Comparison of ENCODE assay signal across 8 cellular contexts in the genomic region with DNA sequence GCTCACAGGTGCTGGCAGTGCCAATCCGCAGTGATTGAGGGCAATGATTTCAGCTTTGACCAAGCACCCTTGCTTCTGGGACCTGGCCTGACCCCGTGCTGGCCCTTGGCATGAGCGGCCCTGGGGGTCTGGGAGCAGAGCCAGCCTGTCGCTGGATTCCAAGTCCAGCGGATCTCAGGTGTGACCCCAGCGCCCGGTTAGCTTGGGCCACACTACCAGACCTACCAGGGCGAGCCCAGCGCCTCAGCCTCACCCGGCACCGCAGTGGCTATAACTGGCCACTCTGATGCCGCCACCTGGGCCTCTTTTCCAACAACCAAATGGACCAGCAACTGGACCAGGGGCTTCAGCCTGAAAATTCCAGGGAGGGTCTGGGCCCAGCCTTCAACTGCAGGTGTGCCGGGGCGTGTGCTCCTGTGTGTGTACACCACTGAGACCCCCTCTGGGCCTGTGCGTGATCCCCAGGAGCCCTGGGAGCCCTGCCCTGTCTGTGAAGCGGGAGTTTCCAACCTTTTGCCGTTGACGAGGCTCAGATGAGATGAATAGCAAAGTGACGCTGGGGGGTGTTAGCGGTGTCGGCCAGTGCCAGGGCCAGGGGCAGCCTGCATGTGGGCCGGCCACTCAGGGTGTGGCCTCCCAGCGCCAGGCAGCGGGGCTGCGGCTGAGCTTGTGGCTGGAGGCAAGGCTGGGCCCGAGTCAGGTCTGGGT. TPM values are rescaled to one million over a fixed set of nuclear protein-coding genes. Genes with fewer than 3 reads are reported as not detected.
DNase-seq lines count a peak whose midpoint lies in the region; ATAC-seq and TF ChIP-seq lines count a peak whose summit lies in the region.

No MANE protein-coding gene starts in this region.

- no peaks in the 10 kb centered on the region for H3K36me3 ChIP-seq in ascending aorta
- no peaks in the 10 kb centered on the region for H3K36me3 ChIP-seq in lung (ENCODE audit: control insufficient read depth in 2 of 2, insufficient read depth in 2 of 2, low read length in 2 of 2)
- no peaks in the 10 kb centered on the region for H3K36me3 ChIP-seq in uterus

- peak; percentile 4 for ATAC-seq in lung (ENCODE audit: insufficient read depth, low FRiP score)
- ATAC-seq in HG02759 (IDR thresholded peaks at IDR 0.05; ENCODE audit: unreplicated experiment) = no peak
- no peak for ATAC-seq in HG03439 (IDR thresholded peaks at IDR 0.05; ENCODE audit: unreplicated experiment)

- intact Hi-C loops in ascending aorta (cut with DNase I) (loop anchor here (5.0 kb wide), 1 partner anchor 193 kb away; no protein-coding TSS in a partner anchor), uterus (cut with DNase I; ENCODE audit: low total_unique reads) (no loop called here)

- WGBS in lung, 2 donors = 24 to 28% methylated on average over 25 to 26 of the region's 26 CpGs

- H3K27me3 ChIP-seq in ascending aorta (no peaks in the 10 kb centered on the region), lung (ENCODE audit: control insufficient read depth, insufficient read depth) (no peaks in the 10 kb centered on the region), uterus (no peaks in the 10 kb centered on the region)

- H3K4me3 ChIP-seq in ascending aorta (peak overlapping the region; percentile 48 to 59), lung (peak overlapping the region; percentile 49), uterus (peak overlapping the region; percentile 11 to 24)

- TF ChIP-seq CTCF in ascending aorta (IDR thresholded peaks at IDR 0.05) (no peak), lung (IDR thresholded peaks at IDR 0.05; ENCODE audit: control extremely low read depth, extremely low read depth) (no peak), uterus (IDR thresholded peaks at IDR 0.05) (no peak)

- no peaks in the 10 kb centered on the region for H3K9me3 ChIP-seq in ascending aorta
- H3K9me3 ChIP-seq in lung (ENCODE audit: control insufficient read depth in 2 of 2, insufficient read depth in 1 of 2, low read length in 1 of 2) = no peaks in the 10 kb centered on the region
- H3K9me3 ChIP-seq in uterus = no peaks in the 10 kb centered on the region

- DNase-seq in stimulated activated CD4-positive, alpha-beta T cell treated with anti-CD3 and anti-CD28 coated beads, Interleukin-15, amount 100 ng/mL, for 24 hours = peak; percentile 33
- DNase-seq in stimulated activated CD4-positive, alpha-beta T cell treated with anti-CD3 and anti-CD28 coated beads, Interleukin-12 subunit alpha, Interleukin-12 subunit beta, amount 100 ng/mL, for 4 hours = no peak
- DNase-seq in ascending aorta (ENCODE audit: low spot score in 2 of 2) (no peak), lung (ENCODE audit: low spot score) (no peak), uterus (no peak), putamen (ENCODE audit: low spot score) (no peak)

- peaks cover 8 to 18% of the 10 kb centered on the region in 2 donors for H3K4me1 ChIP-seq in ascending aorta
- peaks cover 0 to 39% of the 10 kb centered on the region in 2 donors for H3K4me1 ChIP-seq in lung (ENCODE audit: control insufficient read depth in 2 of 2, insufficient read depth in 2 of 2, low read length in 2 of 2)
- H3K4me1 ChIP-seq in uterus = peaks cover 0 to 8% of the 10 kb centered on the region in 2 donors

- H3K27ac ChIP-seq in ascending aorta = peak overlapping the region; percentile 55 to 64
- peak overlapping the region; percentile 55 to 95 for H3K27ac ChIP-seq in lung (ENCODE audit: low read depth in 1 of 2, low read length in 1 of 2)
- H3K27ac ChIP-seq in uterus = peak overlapping the region; percentile 45 to 48

- no peak for TF ChIP-seq POLR2A in uterus (IDR thresholded peaks at IDR 0.05)

RNA-seq across cellular contexts. Expression of a gene that starts 0.7 kb away (rescaled TPM):
- total RNA-seq in ascending aorta (64.5 TPM), lung (10 to 100 TPM; 41.7 to 67.3 TPM), uterus (10 to 100 TPM in 2 of 4 donors, 1 to 10 TPM in 2; 5.1 to 16.4 (median 11.3) TPM)
- polyA plus RNA-seq in lung = 10 to 100 TPM; 21.4 to 34.5 TPM

RNA-seq across cellular contexts. Expression of a gene that starts 41.1 kb away (rescaled TPM):
- total RNA-seq in ascending aorta (30.8 TPM), lung (10 to 100 TPM in 1 of 2 donors, 1 to 10 TPM in 1; 4.0 to 10.9 TPM), uterus (1 to 10 TPM in 2 of 4 donors, under 1 TPM in 2; 0.77 to 6.0 (median 1.5) TPM)
- 1 to 10 TPM; 1.7 to 6.5 TPM for polyA plus RNA-seq in lung
